Comparison of ENCODE assay signal across 14 cellular contexts in genomic region chr21:37592496-37592895, GRCh38.
"Had no signal": no experiment of that assay in that cellular context is flagged by ENCODE, and none has a peak within 500 bp of the region (broad histone marks: within the 10 kb centered on the region; RNA-seq: fewer than 3 reads in every experiment).

No MANE protein-coding gene starts in this region.

- H3K9me3 ChIP-seq: colonic mucosa, suprapubic skin had no signal

- DNase-seq: activated CD4-positive, alpha-beta memory T cell treated with anti-CD3 and anti-CD28 coated beads, Interleukin-2, amount 10 ng/mL, durations not matched to agents 7 days and 5 days; activated CD4-positive, alpha-beta T cell treated with anti-CD3 and anti-CD28 coated beads for 48 hours; activated CD4-positive, CD25-positive, alpha-beta regulatory T cell; activated T-cell treated with anti-CD3 and anti-CD28 coated beads, Interleukin-2, amount 50 U/mL, for 24 hours; brain microvascular endothelial cell; colonic mucosa; foreskin melanocyte; hypothalamus; naive thymus-derived CD4-positive, alpha-beta T cell; stimulated activated CD4-positive, alpha-beta T cell treated with anti-CD3 and anti-CD28 coated beads, Interleukin-4, amount 100 ng/mL, for 1 hour; stimulated activated naive CD8-positive, alpha-beta T cell treated with anti-CD3 and anti-CD28 coated beads, Interleukin-15, amount 100 ng/mL, for 72 hours had no signal

- H3K27ac ChIP-seq: brain microvascular endothelial cell, colonic mucosa, suprapubic skin had no signal

- ATAC-seq: naive thymus-derived CD4-positive, alpha-beta T cell; sciatic nerve had no signal

- H3K4me1 ChIP-seq: colonic mucosa, suprapubic skin had no signal

- H3K4me3 ChIP-seq: colonic mucosa, smooth muscle cell, suprapubic skin had no signal

- H3K4me2 ChIP-seq: smooth muscle cell had no signal

- H3K27me3 ChIP-seq: brain microvascular endothelial cell, colonic mucosa, suprapubic skin had no signal

- H3K36me3 ChIP-seq: brain microvascular endothelial cell, colonic mucosa, suprapubic skin had no signal
